In the genomic region with DNA sequence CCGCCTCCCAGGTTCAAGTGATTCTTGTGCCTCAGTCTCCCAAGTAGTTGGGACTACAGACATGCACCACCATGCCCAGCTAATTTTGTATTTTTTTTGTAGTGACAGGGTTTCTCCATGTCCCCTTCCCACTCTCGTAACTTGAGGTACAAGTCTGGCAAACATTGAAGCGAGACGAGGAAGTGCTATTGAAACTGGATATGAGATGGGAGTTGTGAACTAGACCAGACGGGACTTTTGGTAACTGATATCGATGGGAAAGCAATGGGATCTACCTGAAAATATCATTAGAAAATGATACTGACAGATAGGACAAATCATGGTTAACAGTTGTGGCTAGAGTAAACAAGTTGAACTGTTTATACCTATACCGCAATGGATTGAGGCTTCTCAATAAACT, we compare ENCODE assay signal across 30 cellular contexts.
"Had no signal": no experiment of that assay in that cellular context is flagged by ENCODE, and none has a peak within 500 bp of the region (broad histone marks: within the 10 kb centered on the region; RNA-seq: fewer than 3 reads in every experiment).

No MANE protein-coding gene starts in this region.

- H3K27me3 ChIP-seq: ovary, testis, tibial artery, upper lobe of left lung, vagina had no signal

- DNase-seq: naive thymus-derived CD8-positive, alpha-beta T cell; occipital lobe; ovary; posterior cingulate gyrus; psoas muscle; right cardiac atrium; spleen; stimulated activated CD4-positive, alpha-beta T cell treated with anti-CD3 and anti-CD28 coated beads, Interleukin-12 subunit alpha, Interleukin-12 subunit beta, amount 100 ng/mL, for 4 hours; stimulated activated CD4-positive, alpha-beta T cell treated with anti-CD3 and anti-CD28 coated beads, Interleukin-1b, Interleukin-23, amount 100 ng/mL, for 48 hours; stimulated activated CD4-positive, alpha-beta T cell treated with anti-CD3 and anti-CD28 coated beads, Interleukin-4, amount 100 ng/mL, for 1 hour; stimulated activated CD4-positive, alpha-beta T cell treated with anti-CD3 and anti-CD28 coated beads, Interleukin-4, amount 100 ng/mL, for 4 hours; stimulated activated CD8-positive, alpha-beta memory T cell treated with anti-CD3 and anti-CD28 coated beads, Interleukin-4, amount 100 ng/mL, for 48 hours; stimulated activated naive CD4-positive, alpha-beta T cell; stimulated activated naive CD8-positive, alpha-beta T cell treated with anti-CD3 and anti-CD28 coated beads, Interleukin-15, amount 100 ng/mL, for 72 hours; stimulated activated naive CD8-positive, alpha-beta T cell treated with anti-CD3 and anti-CD28 coated beads, Interleukin-15, Interleukin-2, amounts not matched to agents 100 U/mL and 50 U/mL, for 24 hours; substantia nigra; testis; tibial artery; upper lobe of left lung had no signal

- H3K9me3 ChIP-seq: ovary, psoas muscle, spleen, suprapubic skin, testis, tibial artery, transverse colon, upper lobe of left lung, vagina had no signal

- H3K27ac ChIP-seq: neural progenitor cell, ovary, parathyroid adenoma, psoas muscle, skin epidermis, spleen, suprapubic skin, testis, tibial artery, transverse colon, upper lobe of left lung, vagina had no signal

- H3K9me3 Mint-ChIP-seq: natural killer cell treated with Interleukin-12 subunit alpha and Interleukin-12 subunit beta and Interleukin-15 and Interleukin-18, amount 100 ng/mL, for 72 hours; stimulated activated memory B cell treated with anti-CD40 and anti-IgM and Interleukin-4, amounts not matched to agents 10 μg/mL and 1 μg/mL and 100 μg/mL, for 72 hours; stimulated activated naive CD8-positive, alpha-beta T cell treated with anti-CD3 and anti-CD28 coated beads, Interleukin-15, amount 100 ng/mL, for 72 hours had no signal

- H3K4me1 Mint-ChIP-seq: neural progenitor cell had no signal

- ATAC-seq: naive thymus-derived CD8-positive, alpha-beta T cell; natural killer cell treated with Interleukin-12 subunit alpha and Interleukin-12 subunit beta and Interleukin-15 and Interleukin-18, amount 100 ng/mL, for 72 hours; psoas muscle; right cardiac atrium; sciatic nerve; stimulated activated memory B cell treated with anti-CD40 and anti-IgM and Interleukin-4, amounts not matched to agents 10 μg/mL and 1 μg/mL and 100 μg/mL, for 72 hours; stimulated activated naive CD8-positive, alpha-beta T cell treated with anti-CD3 and anti-CD28 coated beads, Interleukin-15, amount 100 ng/mL, for 72 hours; stimulated activated naive CD8-positive, alpha-beta T cell treated with anti-CD3 and anti-CD28 coated beads, Interleukin-15, Interleukin-2, amounts not matched to agents 100 U/mL and 50 U/mL, for 24 hours had no signal

- H3K27ac Mint-ChIP-seq: naive thymus-derived CD8-positive, alpha-beta T cell; natural killer cell treated with Interleukin-12 subunit alpha and Interleukin-12 subunit beta and Interleukin-15 and Interleukin-18, amount 100 ng/mL, for 72 hours; neural progenitor cell; progenitor cell of endocrine pancreas; stimulated activated memory B cell treated with anti-CD40 and anti-IgM and Interleukin-4, amounts not matched to agents 10 μg/mL and 1 μg/mL and 100 μg/mL, for 72 hours; stimulated activated naive CD8-positive, alpha-beta T cell treated with anti-CD3 and anti-CD28 coated beads, Interleukin-15, amount 100 ng/mL, for 72 hours had no signal

- H3K36me3 ChIP-seq: neural progenitor cell, ovary, spleen, suprapubic skin, tibial artery, transverse colon, upper lobe of left lung, vagina had no signal

- H3K4me3 ChIP-seq: neural progenitor cell, ovary, psoas muscle, skin epidermis, smooth muscle cell, spleen, suprapubic skin, testis, tibial artery, transverse colon, upper lobe of left lung, vagina had no signal

- H3K9ac ChIP-seq: neural progenitor cell, parathyroid adenoma had no signal

- H3K4me1 ChIP-seq: neural progenitor cell, parathyroid adenoma, psoas muscle, testis, tibial artery, upper lobe of left lung, vagina had no signal

- H3K36me3 Mint-ChIP-seq: naive thymus-derived CD8-positive, alpha-beta T cell; natural killer cell treated with Interleukin-12 subunit alpha and Interleukin-12 subunit beta and Interleukin-15 and Interleukin-18, amount 100 ng/mL, for 72 hours; neural progenitor cell; stimulated activated memory B cell treated with anti-CD40 and anti-IgM and Interleukin-4, amounts not matched to agents 10 μg/mL and 1 μg/mL and 100 μg/mL, for 72 hours had no signal

- H3K4me3 Mint-ChIP-seq: natural killer cell treated with Interleukin-12 subunit alpha and Interleukin-12 subunit beta and Interleukin-15 and Interleukin-18, amount 100 ng/mL, for 72 hours; neural progenitor cell; stimulated activated memory B cell treated with anti-CD40 and anti-IgM and Interleukin-4, amounts not matched to agents 10 μg/mL and 1 μg/mL and 100 μg/mL, for 72 hours; stimulated activated naive CD8-positive, alpha-beta T cell treated with anti-CD3 and anti-CD28 coated beads, Interleukin-15, amount 100 ng/mL, for 72 hours had no signal
